Comparison of ENCODE assay signal across 6 cellular contexts in genomic region chr7:84062489-84062901, GRCh38.
DNase-seq lines count a peak whose midpoint lies in the region; ATAC-seq, FAIRE-seq and TF ChIP-seq lines count a peak whose summit lies in the region.
"Not testable (repeated sequence)": the region's sequence is repeated elsewhere in the genome, so short reads cannot be mapped to it uniquely, and the experiment has no call there.

No MANE protein-coding gene starts in this region.

- H3K4me1 Mint-ChIP-seq in WTC11: peaks cover 49% of the 10 kb centered on the region

- H3K4me3 ChIP-seq in H7 (ENCODE audit: insufficient read depth, low read depth, low read length) (peak overlapping the region; percentile 37), HUES64 (ENCODE audit: low read length) (peak overlapping the region; percentile 23; the same call in 1 of the 2 replicates)
- not testable (repeated sequence) for H3K4me3 ChIP-seq in kidney (ENCODE audit: low read length in 2 of 2); neuronal stem cell (ENCODE audit: low read length in 2 of 2)

- not testable (repeated sequence) for H2AFZ ChIP-seq in neuronal stem cell (ENCODE audit: low read length)

- WGBS in HUES64: 84% methylated on average over 28 of the region's 28 CpGs
- no CpG with 5 or more reads among the region's 28 CpGs for WGBS in neuronal stem cell (ENCODE audit: extremely low coverage in 2 of 2, insufficient read length in 2 of 2, insufficient replicate concordance in 1 of 2), 2 donors

- intact Hi-C loops in Right ventricle myocardium inferior (cut with DNase I); kidney (cut with DNase I): not testable (repeated sequence)

- H3K4me2 ChIP-seq in neuronal stem cell (ENCODE audit: insufficient read depth, low read length, poor library complexity, severe bottlenecking): not testable (repeated sequence)

- H3K9me3 ChIP-seq in HUES64 (ENCODE audit: insufficient read depth, low read depth, low read length); kidney (ENCODE audit: control insufficient read depth in 1 of 2, low read length in 2 of 2); neuronal stem cell (replicated peaks in 1 of 2; ENCODE audit: control insufficient read depth in 2 of 2, insufficient read depth in 1 of 2, low read depth in 1 of 2, low read length in 2 of 2): not testable (repeated sequence)

- H3K14ac ChIP-seq in neuronal stem cell (ENCODE audit: low read length): not testable (repeated sequence)

- not testable (repeated sequence) for H3K27me3 ChIP-seq in H7 (ENCODE audit: control insufficient read depth, insufficient read depth, low read length); HUES64 (ENCODE audit: insufficient read depth, low read length); neuronal stem cell (ENCODE audit: control insufficient read depth in 3 of 3, insufficient read depth in 3 of 3, low read depth in 1 of 3, low read length in 3 of 3)

- POLR2A ChIA-PET in WTC11 (lab: Charles Lee): not testable (repeated sequence)

- not testable (repeated sequence) for H2BK120ac ChIP-seq in neuronal stem cell (ENCODE audit: low read depth, low read length)

- peak overlapping the region; percentile 71 for H3K4me3 Mint-ChIP-seq in WTC11

- H3K36me3 ChIP-seq in H7 (replicated peaks; ENCODE audit: control insufficient read depth, insufficient read depth, low read length); HUES64 (ENCODE audit: insufficient read depth, low read length); kidney (ENCODE audit: control insufficient read depth in 1 of 2, insufficient read depth in 2 of 2, low read length in 2 of 2): not testable (repeated sequence)
- H3K36me3 ChIP-seq in neuronal stem cell (replicated peaks in 1 of 2; ENCODE audit: control insufficient read depth in 2 of 2, insufficient read depth in 2 of 2, low read length in 2 of 2): peaks cover 0 to 27% of the 10 kb centered on the region in 2 donors

- peaks cover 33% of the 10 kb centered on the region for H3K4me1 ChIP-seq in HUES64 (ENCODE audit: insufficient read depth, low read length)
- H3K4me1 ChIP-seq in kidney (ENCODE audit: control insufficient read depth in 1 of 2, insufficient read depth in 1 of 2, low read depth in 1 of 2, low read length in 2 of 2); neuronal stem cell (ENCODE audit: control insufficient read depth in 2 of 2, insufficient read depth in 1 of 2, low read depth in 1 of 2, low read length in 2 of 2): not testable (repeated sequence)

- H3K9ac ChIP-seq in HUES64 (ENCODE audit: low read depth, low read length); kidney (ENCODE audit: low read length in 2 of 2); neuronal stem cell (ENCODE audit: low read depth, low read length, poor library complexity): not testable (repeated sequence)

- H3K27me3 Mint-ChIP-seq in WTC11 (ENCODE audit: low read depth): not testable (repeated sequence)

- peak overlapping the region; percentile 25; the same call in 1 of the 2 replicates for H3K27ac ChIP-seq in HUES64 (ENCODE audit: low read depth, low read length)
- H3K27ac ChIP-seq in kidney (ENCODE audit: low read depth in 2 of 2, low read length in 2 of 2); neuronal stem cell (replicated peaks; ENCODE audit: low read length): not testable (repeated sequence)

- H3K4ac ChIP-seq in neuronal stem cell (ENCODE audit: low read length): not testable (repeated sequence)

- ATAC-seq in WTC11, Right ventricle myocardium inferior: not testable (repeated sequence)

- not testable (repeated sequence) for H4K91ac ChIP-seq in neuronal stem cell (ENCODE audit: low read depth, low read length, poor library complexity)

- peak overlapping the region; percentile 94 for H3K27ac Mint-ChIP-seq in WTC11

- peak overlapping the region; percentile 46 for H2BK12ac ChIP-seq in neuronal stem cell (ENCODE audit: low read length)

- H2BK15ac ChIP-seq in neuronal stem cell (ENCODE audit: low read length): not testable (repeated sequence)

- H3K23ac ChIP-seq in neuronal stem cell (ENCODE audit: low read depth, low read length, poor library complexity): not testable (repeated sequence)

- not testable (repeated sequence) for H2BK5ac ChIP-seq in neuronal stem cell (ENCODE audit: low read length)

- not testable (repeated sequence) for DNase-seq in H7; neuronal stem cell (ENCODE audit: low spot score)
- DNase-seq in WTC11 (ENCODE audit: low spot score): peak; percentile 71
- peak; percentile 31 for DNase-seq in Right ventricle myocardium inferior (ENCODE audit: missing footprints)
- peak; percentile 41 for DNase-seq in kidney

- CTCF ChIA-PET in WTC11 (lab: Charles Lee): interaction anchor here (0.6 kb wide), 1 partner anchor 152 kb away, joined by 3 read pairs; no protein-coding TSS in a partner anchor

- FAIRE-seq in kidney (lab: Jason Lieb, UNC): not testable (repeated sequence)

- TF ChIP-seq CTCF in WTC11 (IDR thresholded peaks at IDR 0.05); kidney (IDR thresholded peaks at IDR 0.05; ENCODE audit: borderline replicate concordance, extremely low read depth, insufficient read depth): not testable (repeated sequence)

- H4K8ac ChIP-seq in neuronal stem cell (ENCODE audit: low read depth, low read length): not testable (repeated sequence)

- H3K36me3 Mint-ChIP-seq in WTC11: peaks cover 14% of the 10 kb centered on the region

- not testable (repeated sequence) for H3K9me3 Mint-ChIP-seq in WTC11

- not testable (repeated sequence) for H3K79me1 ChIP-seq in neuronal stem cell (ENCODE audit: low read depth, low read length)

- not testable (repeated sequence) for H3K18ac ChIP-seq in neuronal stem cell (ENCODE audit: low read length)

- not testable (repeated sequence) for H2AK5ac ChIP-seq in neuronal stem cell (ENCODE audit: low read depth, low read length)

TF ChIP-seq in WTC11, 78 proteins besides CTCF, POLR2A, EP300 and RAD21:
- TF ChIP-seq FOXK1 (CRISPR knock-in tag; IDR thresholded peaks at IDR 0.05) (peak; percentile 72; the same call in 1 of the 2 replicates), ZNF281 (CRISPR knock-in tag; IDR thresholded peaks at IDR 0.05) (peak; percentile 53; the same call in 1 of the 2 replicates)
